Comparison of ENCODE assay signal across 8 cellular contexts in the genomic region with DNA sequence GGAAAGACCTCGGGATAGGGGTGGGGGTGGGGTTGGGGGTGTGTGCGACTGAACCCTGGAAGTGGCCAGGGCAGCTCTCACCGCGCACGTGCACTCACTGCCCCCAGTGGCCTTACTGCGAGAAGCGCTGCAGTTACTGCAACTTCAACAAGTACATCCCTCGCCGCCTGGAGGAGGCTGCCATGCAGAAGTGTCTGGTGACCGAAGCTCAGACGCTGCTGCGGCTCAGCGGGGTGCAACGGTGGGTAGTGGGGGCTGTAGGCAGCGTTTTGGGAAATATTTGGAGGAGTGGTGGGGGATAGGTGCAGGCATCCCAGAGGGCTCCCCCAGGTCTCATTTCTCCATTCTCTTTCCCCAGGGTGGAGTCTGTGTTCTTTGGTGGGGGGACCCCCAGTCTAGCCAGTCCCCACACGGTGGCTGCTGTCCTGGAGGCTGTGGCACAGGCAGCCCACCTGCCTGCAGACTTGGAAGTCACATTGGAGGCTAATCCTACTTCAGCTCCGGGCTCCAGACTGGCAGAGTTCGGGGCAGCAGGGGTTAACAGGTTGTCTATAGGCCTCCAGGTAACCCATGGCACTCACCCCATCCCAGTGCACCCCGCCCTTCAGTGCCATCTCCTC. TPM values are rescaled to one million over a fixed set of nuclear protein-coding genes. Genes with fewer than 3 reads are reported as not detected.
DNase-seq lines count a peak whose midpoint lies in the region; ATAC-seq and TF ChIP-seq lines count a peak whose summit lies in the region.

No MANE protein-coding gene starts in this region.

- intact Hi-C loops in activated CD4-positive, alpha-beta memory T cell treated with anti-CD3 and anti-CD28 coated beads for 36 hours (cut with micrococcal nuclease): loop anchor here (1.0 to 5.0 kb wide), 7 partner anchors 31 to 279 kb away; a partner anchor contains a TSS

- DNase-seq in COR-L47 (lab: John Stamatoyannopoulos, UW) (peak; percentile 84), NCI-H748 (lab: John Stamatoyannopoulos, UW; ENCODE audit: unreplicated experiment) (peak; percentile 82), ecto neural progenitor cell (ENCODE audit: low spot score) (peak; percentile 89), lung (ENCODE audit: low spot score) (peak; percentile 80)
- peak; percentile 79 for DNase-seq in activated CD4-positive, alpha-beta memory T cell treated with anti-CD3 and anti-CD28 coated beads for 36 hours
- DNase-seq in stimulated activated CD8-positive, alpha-beta memory T cell treated with anti-CD3 and anti-CD28 coated beads, Interleukin-12 subunit alpha, Interleukin-12 subunit beta, amount 100 ng/mL, for 1 hour (ENCODE audit: low read depth): peak; percentile 43

- H3K36me3 ChIP-seq in lung (ENCODE audit: control insufficient read depth in 2 of 2, insufficient read depth in 2 of 2, low read length in 2 of 2): peaks cover 0 to 22% of the 10 kb centered on the region in 2 donors

- H3K27me3 ChIP-seq in lung (ENCODE audit: control insufficient read depth, insufficient read depth): no peaks in the 10 kb centered on the region

- no peaks in the 10 kb centered on the region for H3K9me3 Mint-ChIP-seq in activated CD4-positive, alpha-beta memory T cell treated with anti-CD3 and anti-CD28 coated beads for 36 hours

- ATAC-seq in HG03354 (IDR thresholded peaks at IDR 0.05; ENCODE audit: poor library complexity, severe bottlenecking, unreplicated experiment) (peak; percentile 47), lung (ENCODE audit: insufficient read depth, low FRiP score) (peak; percentile 42), HG02981 (IDR thresholded peaks at IDR 0.05; ENCODE audit: unreplicated experiment) (no peak)

- peak; percentile 6 for TF ChIP-seq CTCF in lung (IDR thresholded peaks at IDR 0.05; ENCODE audit: control extremely low read depth, extremely low read depth)

- H3K4me1 ChIP-seq in lung (ENCODE audit: control insufficient read depth in 2 of 2, insufficient read depth in 2 of 2, low read length in 2 of 2): peaks cover 0 to 6% of the 10 kb centered on the region in 2 donors

- H3K4me3 ChIP-seq in lung: peak overlapping the region; percentile 88

- POLR2A ChIA-PET in activated CD4-positive, alpha-beta memory T cell treated with anti-CD3 and anti-CD28 coated beads for 36 hours (lab: Charles Lee): interaction anchor here (1.7 kb wide), 1 partner anchor 82 kb away, joined by 9 read pairs; a partner anchor contains a TSS

- H3K9me3 ChIP-seq in lung (ENCODE audit: control insufficient read depth in 2 of 2, insufficient read depth in 1 of 2, low read length in 1 of 2): no peaks in the 10 kb centered on the region

- CTCF ChIA-PET in activated CD4-positive, alpha-beta memory T cell treated with anti-CD3 and anti-CD28 coated beads for 36 hours (lab: Charles Lee): interaction anchor here (0.6 to 3.5 kb wide), 29 partner anchors 8 to 373 kb away, joined by 3 to 30 read pairs (median 4); a partner anchor contains a TSS

- H3K27ac ChIP-seq in lung (ENCODE audit: low read depth in 1 of 2, low read length in 1 of 2): peak overlapping the region in 1 of 2 donors; percentile 95

- H3K36me3 Mint-ChIP-seq in activated CD4-positive, alpha-beta memory T cell treated with anti-CD3 and anti-CD28 coated beads for 36 hours: peaks cover 16% of the 10 kb centered on the region

- 15 to 17% methylated on average over 19 of the region's 19 CpGs for WGBS in lung, 2 donors

- H3K27ac Mint-ChIP-seq in activated CD4-positive, alpha-beta memory T cell treated with anti-CD3 and anti-CD28 coated beads for 36 hours: peak overlapping the region; percentile 64

- H3K4me1 Mint-ChIP-seq in activated CD4-positive, alpha-beta memory T cell treated with anti-CD3 and anti-CD28 coated beads for 36 hours (ENCODE audit: low read depth): peaks cover 24% of the 10 kb centered on the region

- H3K4me3 Mint-ChIP-seq in activated CD4-positive, alpha-beta memory T cell treated with anti-CD3 and anti-CD28 coated beads for 36 hours: peak overlapping the region; percentile 84

- no peaks in the 10 kb centered on the region for H3K27me3 Mint-ChIP-seq in activated CD4-positive, alpha-beta memory T cell treated with anti-CD3 and anti-CD28 coated beads for 36 hours

RNA-seq across cellular contexts. Expression of a gene that starts 1.0 kb away (rescaled TPM):
- total RNA-seq in activated CD4-positive, alpha-beta memory T cell treated with anti-CD3 and anti-CD28 coated beads for 36 hours: 10 to 100 TPM; 31.9 to 37.2 TPM
- total RNA-seq in lung: 10 to 100 TPM; 31.2 to 43.2 TPM
- 10 to 100 TPM; 20.1 to 28.5 TPM for polyA plus RNA-seq in lung

RNA-seq across cellular contexts. Expression of a gene that starts 11.0 kb away (rescaled TPM):
- not detected for total RNA-seq in activated CD4-positive, alpha-beta memory T cell treated with anti-CD3 and anti-CD28 coated beads for 36 hours
- under 1 TPM in 1 of 2 donors, not detected in 1; 0.37 TPM for total RNA-seq in lung
- polyA plus RNA-seq in lung: under 1 TPM; 0.14 to 0.35 TPM

RNA-seq across cellular contexts. Expression of a gene that starts 28.6 kb away (rescaled TPM):
- total RNA-seq in activated CD4-positive, alpha-beta memory T cell treated with anti-CD3 and anti-CD28 coated beads for 36 hours: 1 to 10 TPM; 8.1 to 8.5 TPM
- total RNA-seq in lung: 1 to 10 TPM; 4.7 to 6.4 TPM
- polyA plus RNA-seq in lung: under 1 TPM; 0.73 to 0.90 TPM

RNA-seq across cellular contexts. Expression of a gene that starts 52.9 kb away (rescaled TPM):
- not detected for total RNA-seq in activated CD4-positive, alpha-beta memory T cell treated with anti-CD3 and anti-CD28 coated beads for 36 hours
- total RNA-seq in lung: 1 to 10 TPM; 1.3 to 2.6 TPM
- polyA plus RNA-seq in lung: 1 to 10 TPM; 2.5 to 2.6 TPM

RNA-seq across cellular contexts. Expression of a gene that starts 53.6 kb away (rescaled TPM):
- total RNA-seq in activated CD4-positive, alpha-beta memory T cell treated with anti-CD3 and anti-CD28 coated beads for 36 hours: 10 to 100 TPM; 20.1 to 23.6 TPM
- 10 to 100 TPM; 77.7 to 79.2 TPM for total RNA-seq in lung
- 10 to 100 TPM; 23.5 to 64.1 TPM for polyA plus RNA-seq in lung
